1 cellular context compared by ENCODE assay signal in the genomic region with DNA sequence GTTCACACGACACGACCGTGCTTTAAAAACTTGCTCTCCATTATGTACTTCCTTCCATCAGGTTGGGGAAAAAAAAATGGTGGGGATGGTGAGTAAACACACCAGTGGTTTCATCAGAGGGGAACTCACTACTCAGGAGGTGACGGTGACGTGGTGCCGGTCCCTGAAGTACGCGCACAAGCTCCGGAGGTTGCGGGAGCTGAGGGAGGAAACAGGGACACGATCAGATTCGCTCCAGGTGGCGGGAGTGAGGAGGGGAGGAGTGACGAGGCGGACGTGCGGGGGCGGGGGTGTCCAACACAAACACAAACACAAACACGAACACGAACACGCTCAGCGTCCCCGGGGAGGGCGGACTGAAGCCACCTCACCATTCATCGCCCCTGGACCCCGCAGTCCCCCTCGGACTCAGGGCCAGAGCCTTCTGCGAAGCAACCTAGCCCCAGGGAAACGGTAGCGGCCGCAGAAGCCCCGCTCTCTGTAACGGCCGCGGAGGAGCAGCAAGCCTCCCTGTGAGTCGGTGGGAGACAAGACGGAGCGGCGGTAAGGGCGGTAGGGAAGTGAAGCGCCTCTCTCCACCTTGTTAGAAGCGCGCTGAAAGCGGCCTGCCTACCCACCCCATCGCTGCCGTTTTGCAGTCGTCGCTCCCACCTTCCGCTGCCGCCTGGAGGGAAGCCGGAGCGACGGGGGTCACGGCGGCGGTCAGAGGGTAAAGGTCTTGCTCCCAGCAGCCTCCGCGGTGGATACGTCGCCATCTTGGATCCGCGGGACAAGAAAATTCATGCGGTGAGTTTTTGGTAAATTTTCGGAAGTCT.
TF ChIP-seq lines count a peak whose summit lies in the region.

A gene with protein sequence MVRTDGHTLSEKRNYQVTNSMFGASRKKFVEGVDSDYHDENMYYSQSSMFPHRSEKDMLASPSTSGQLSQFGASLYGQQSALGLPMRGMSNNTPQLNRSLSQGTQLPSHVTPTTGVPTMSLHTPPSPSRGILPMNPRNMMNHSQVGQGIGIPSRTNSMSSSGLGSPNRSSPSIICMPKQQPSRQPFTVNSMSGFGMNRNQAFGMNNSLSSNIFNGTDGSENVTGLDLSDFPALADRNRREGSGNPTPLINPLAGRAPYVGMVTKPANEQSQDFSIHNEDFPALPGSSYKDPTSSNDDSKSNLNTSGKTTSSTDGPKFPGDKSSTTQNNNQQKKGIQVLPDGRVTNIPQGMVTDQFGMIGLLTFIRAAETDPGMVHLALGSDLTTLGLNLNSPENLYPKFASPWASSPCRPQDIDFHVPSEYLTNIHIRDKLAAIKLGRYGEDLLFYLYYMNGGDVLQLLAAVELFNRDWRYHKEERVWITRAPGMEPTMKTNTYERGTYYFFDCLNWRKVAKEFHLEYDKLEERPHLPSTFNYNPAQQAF (plus strand): TSS at position 739 of the 815 bp plus-strand sequence. CDS start 34,794 bp downstream, outside the sequence.

TF ChIP-seq in HepG2, 621 proteins besides CTCF, POLR2A, EP300 and RAD21 (continued from another document and continues in another):
- TF ChIP-seq, protein P1, sequence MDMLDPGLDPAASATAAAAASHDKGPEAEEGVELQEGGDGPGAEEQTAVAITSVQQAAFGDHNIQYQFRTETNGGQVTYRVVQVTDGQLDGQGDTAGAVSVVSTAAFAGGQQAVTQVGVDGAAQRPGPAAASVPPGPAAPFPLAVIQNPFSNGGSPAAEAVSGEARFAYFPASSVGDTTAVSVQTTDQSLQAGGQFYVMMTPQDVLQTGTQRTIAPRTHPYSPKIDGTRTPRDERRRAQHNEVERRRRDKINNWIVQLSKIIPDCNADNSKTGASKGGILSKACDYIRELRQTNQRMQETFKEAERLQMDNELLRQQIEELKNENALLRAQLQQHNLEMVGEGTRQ (IDR thresholded peaks at IDR 0.05; ENCODE audit: low read depth, low read length) = no peak
- TF ChIP-seq, protein P1 (CRISPR knock-in tag; IDR thresholded peaks at IDR 0.05; ENCODE audit: borderline replicate concordance) = peak; percentile 37; the same call in 1 of the 2 replicates
- TF ChIP-seq CAMTA2 (CRISPR knock-in tag; IDR thresholded peaks at IDR 0.05; ENCODE audit: borderline replicate concordance) (no peak), HMG20A (CRISPR knock-in tag; IDR thresholded peaks at IDR 0.05; ENCODE audit: borderline replicate concordance) (no peak), EZH2 (conservative IDR thresholded peaks at IDR 0.05; ENCODE audit: low read depth, low read length) (no peak), ARNTL (CRISPR knock-in tag; IDR thresholded peaks at IDR 0.05) (no peak; the same call in 1 of the 2 replicates), ZBTB3 (CRISPR knock-in tag; IDR thresholded peaks at IDR 0.05; ENCODE audit: borderline replicate concordance, low read depth) (no peak), SCMH1 (CRISPR knock-in tag; IDR thresholded peaks at IDR 0.05; ENCODE audit: borderline replicate concordance) (no peak), XBP1 (CRISPR knock-in tag; IDR thresholded peaks at IDR 0.05) (no peak), ZNF138 (CRISPR knock-in tag; IDR thresholded peaks at IDR 0.05; ENCODE audit: low read depth) (peak; percentile 90), MAFF (IDR thresholded peaks at IDR 0.05; ENCODE audit: low read depth, low read length) (no peak), ZFAT (CRISPR knock-in tag; conservative IDR thresholded peaks at IDR 0.05) (no peak), ZNF557 (CRISPR knock-in tag; IDR thresholded peaks at IDR 0.05) (no peak; the same call in 1 of the 2 replicates), ZNF256 (CRISPR knock-in tag; conservative IDR thresholded peaks at IDR 0.05) (no peak), ZNF564 (CRISPR knock-in tag; IDR thresholded peaks at IDR 0.05) (peak; percentile 82), ZFP36L1 (CRISPR knock-in tag; IDR thresholded peaks at IDR 0.05) (0 out of 2 replicates have a peak, but pooled peaks have one; percentile 10), ZEB1 (IDR thresholded peaks at IDR 0.05; ENCODE audit: insufficient replicate concordance, low read depth) (no peak), SRY (CRISPR knock-in tag; IDR thresholded peaks at IDR 0.05) (peak; percentile 72), ZNF451 (CRISPR knock-in tag; IDR thresholded peaks at IDR 0.05) (no peak)
- TF ChIP-seq, protein P2, sequence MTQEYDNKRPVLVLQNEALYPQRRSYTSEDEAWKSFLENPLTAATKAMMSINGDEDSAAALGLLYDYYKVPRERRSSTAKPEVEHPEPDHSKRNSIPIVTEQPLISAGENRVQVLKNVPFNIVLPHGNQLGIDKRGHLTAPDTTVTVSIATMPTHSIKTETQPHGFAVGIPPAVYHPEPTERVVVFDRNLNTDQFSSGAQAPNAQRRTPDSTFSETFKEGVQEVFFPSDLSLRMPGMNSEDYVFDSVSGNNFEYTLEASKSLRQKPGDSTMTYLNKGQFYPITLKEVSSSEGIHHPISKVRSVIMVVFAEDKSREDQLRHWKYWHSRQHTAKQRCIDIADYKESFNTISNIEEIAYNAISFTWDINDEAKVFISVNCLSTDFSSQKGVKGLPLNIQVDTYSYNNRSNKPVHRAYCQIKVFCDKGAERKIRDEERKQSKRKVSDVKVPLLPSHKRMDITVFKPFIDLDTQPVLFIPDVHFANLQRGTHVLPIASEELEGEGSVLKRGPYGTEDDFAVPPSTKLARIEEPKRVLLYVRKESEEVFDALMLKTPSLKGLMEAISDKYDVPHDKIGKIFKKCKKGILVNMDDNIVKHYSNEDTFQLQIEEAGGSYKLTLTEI (CRISPR knock-in tag; conservative IDR thresholded peaks at IDR 0.05) = no peak
- TF ChIP-seq, protein P3, sequence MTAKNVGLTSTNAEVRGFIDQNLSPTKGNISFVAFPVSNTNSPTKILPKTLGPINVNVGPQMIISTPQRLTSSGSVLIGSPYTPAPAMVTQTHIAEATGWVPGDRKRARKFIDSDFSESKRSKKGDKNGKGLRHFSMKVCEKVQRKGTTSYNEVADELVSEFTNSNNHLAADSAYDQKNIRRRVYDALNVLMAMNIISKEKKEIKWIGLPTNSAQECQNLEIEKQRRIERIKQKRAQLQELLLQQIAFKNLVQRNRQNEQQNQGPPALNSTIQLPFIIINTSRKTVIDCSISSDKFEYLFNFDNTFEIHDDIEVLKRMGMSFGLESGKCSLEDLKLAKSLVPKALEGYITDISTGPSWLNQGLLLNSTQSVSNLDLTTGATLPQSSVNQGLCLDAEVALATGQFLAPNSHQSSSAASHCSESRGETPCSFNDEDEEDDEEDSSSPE (CRISPR knock-in tag; IDR thresholded peaks at IDR 0.05) = peak; percentile 37; the same call in 1 of the 2 replicates
- TF ChIP-seq, protein P4, sequence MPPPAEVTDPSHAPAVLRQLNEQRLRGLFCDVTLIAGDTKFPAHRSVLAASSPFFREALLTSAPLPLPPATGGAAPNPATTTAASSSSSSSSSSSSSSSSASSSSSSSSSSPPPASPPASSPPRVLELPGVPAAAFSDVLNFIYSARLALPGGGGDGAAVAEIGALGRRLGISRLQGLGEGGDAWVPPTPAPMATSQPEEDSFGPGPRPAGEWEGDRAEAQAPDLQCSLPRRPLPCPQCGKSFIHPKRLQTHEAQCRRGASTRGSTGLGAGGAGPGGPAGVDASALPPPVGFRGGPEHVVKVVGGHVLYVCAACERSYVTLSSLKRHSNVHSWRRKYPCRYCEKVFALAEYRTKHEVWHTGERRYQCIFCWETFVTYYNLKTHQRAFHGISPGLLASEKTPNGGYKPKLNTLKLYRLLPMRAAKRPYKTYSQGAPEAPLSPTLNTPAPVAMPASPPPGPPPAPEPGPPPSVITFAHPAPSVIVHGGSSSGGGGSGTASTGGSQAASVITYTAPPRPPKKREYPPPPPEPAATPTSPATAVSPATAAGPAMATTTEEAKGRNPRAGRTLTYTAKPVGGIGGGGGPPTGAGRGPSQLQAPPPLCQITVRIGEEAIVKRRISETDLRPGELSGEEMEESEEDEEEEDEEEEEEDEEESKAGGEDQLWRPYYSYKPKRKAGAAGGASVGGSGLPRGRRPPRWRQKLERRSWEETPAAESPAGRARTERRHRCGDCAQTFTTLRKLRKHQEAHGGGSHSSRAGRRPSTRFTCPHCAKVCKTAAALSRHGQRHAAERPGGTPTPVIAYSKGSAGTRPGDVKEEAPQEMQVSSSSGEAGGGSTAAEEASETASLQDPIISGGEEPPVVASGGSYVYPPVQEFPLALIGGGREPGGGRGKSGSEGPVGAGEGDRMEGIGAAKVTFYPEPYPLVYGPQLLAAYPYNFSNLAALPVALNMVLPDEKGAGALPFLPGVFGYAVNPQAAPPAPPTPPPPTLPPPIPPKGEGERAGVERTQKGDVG (CRISPR knock-in tag; IDR thresholded peaks at IDR 0.05; ENCODE audit: borderline replicate concordance) = peak; percentile 94
- TF ChIP-seq, protein P5, sequence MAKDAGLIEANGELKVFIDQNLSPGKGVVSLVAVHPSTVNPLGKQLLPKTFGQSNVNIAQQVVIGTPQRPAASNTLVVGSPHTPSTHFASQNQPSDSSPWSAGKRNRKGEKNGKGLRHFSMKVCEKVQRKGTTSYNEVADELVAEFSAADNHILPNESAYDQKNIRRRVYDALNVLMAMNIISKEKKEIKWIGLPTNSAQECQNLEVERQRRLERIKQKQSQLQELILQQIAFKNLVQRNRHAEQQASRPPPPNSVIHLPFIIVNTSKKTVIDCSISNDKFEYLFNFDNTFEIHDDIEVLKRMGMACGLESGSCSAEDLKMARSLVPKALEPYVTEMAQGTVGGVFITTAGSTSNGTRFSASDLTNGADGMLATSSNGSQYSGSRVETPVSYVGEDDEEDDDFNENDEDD (CRISPR knock-in tag; IDR thresholded peaks at IDR 0.05; ENCODE audit: borderline replicate concordance) = peak; percentile 36; the same call in 1 of the 2 replicates
- TF ChIP-seq, protein P6, sequence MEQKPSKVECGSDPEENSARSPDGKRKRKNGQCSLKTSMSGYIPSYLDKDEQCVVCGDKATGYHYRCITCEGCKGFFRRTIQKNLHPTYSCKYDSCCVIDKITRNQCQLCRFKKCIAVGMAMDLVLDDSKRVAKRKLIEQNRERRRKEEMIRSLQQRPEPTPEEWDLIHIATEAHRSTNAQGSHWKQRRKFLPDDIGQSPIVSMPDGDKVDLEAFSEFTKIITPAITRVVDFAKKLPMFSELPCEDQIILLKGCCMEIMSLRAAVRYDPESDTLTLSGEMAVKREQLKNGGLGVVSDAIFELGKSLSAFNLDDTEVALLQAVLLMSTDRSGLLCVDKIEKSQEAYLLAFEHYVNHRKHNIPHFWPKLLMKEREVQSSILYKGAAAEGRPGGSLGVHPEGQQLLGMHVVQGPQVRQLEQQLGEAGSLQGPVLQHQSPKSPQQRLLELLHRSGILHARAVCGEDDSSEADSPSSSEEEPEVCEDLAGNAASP (CRISPR knock-in tag; IDR thresholded peaks at IDR 0.05; ENCODE audit: borderline replicate concordance) = no peak
- TF ChIP-seq, protein P7, sequence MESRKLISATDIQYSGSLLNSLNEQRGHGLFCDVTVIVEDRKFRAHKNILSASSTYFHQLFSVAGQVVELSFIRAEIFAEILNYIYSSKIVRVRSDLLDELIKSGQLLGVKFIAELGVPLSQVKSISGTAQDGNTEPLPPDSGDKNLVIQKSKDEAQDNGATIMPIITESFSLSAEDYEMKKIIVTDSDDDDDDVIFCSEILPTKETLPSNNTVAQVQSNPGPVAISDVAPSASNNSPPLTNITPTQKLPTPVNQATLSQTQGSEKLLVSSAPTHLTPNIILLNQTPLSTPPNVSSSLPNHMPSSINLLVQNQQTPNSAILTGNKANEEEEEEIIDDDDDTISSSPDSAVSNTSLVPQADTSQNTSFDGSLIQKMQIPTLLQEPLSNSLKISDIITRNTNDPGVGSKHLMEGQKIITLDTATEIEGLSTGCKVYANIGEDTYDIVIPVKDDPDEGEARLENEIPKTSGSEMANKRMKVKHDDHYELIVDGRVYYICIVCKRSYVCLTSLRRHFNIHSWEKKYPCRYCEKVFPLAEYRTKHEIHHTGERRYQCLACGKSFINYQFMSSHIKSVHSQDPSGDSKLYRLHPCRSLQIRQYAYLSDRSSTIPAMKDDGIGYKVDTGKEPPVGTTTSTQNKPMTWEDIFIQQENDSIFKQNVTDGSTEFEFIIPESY (CRISPR knock-in tag; IDR thresholded peaks at IDR 0.05) = no peak
- TF ChIP-seq, protein P8, sequence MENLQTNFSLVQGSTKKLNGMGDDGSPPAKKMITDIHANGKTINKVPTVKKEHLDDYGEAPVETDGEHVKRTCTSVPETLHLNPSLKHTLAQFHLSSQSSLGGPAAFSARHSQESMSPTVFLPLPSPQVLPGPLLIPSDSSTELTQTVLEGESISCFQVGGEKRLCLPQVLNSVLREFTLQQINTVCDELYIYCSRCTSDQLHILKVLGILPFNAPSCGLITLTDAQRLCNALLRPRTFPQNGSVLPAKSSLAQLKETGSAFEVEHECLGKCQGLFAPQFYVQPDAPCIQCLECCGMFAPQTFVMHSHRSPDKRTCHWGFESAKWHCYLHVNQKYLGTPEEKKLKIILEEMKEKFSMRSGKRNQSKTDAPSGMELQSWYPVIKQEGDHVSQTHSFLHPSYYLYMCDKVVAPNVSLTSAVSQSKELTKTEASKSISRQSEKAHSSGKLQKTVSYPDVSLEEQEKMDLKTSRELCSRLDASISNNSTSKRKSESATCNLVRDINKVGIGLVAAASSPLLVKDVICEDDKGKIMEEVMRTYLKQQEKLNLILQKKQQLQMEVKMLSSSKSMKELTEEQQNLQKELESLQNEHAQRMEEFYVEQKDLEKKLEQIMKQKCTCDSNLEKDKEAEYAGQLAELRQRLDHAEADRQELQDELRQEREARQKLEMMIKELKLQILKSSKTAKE (CRISPR knock-in tag; IDR thresholded peaks at IDR 0.05; ENCODE audit: borderline replicate concordance) = peak; percentile 68; the same call in 1 of the 2 replicates
- TF ChIP-seq, protein P9, sequence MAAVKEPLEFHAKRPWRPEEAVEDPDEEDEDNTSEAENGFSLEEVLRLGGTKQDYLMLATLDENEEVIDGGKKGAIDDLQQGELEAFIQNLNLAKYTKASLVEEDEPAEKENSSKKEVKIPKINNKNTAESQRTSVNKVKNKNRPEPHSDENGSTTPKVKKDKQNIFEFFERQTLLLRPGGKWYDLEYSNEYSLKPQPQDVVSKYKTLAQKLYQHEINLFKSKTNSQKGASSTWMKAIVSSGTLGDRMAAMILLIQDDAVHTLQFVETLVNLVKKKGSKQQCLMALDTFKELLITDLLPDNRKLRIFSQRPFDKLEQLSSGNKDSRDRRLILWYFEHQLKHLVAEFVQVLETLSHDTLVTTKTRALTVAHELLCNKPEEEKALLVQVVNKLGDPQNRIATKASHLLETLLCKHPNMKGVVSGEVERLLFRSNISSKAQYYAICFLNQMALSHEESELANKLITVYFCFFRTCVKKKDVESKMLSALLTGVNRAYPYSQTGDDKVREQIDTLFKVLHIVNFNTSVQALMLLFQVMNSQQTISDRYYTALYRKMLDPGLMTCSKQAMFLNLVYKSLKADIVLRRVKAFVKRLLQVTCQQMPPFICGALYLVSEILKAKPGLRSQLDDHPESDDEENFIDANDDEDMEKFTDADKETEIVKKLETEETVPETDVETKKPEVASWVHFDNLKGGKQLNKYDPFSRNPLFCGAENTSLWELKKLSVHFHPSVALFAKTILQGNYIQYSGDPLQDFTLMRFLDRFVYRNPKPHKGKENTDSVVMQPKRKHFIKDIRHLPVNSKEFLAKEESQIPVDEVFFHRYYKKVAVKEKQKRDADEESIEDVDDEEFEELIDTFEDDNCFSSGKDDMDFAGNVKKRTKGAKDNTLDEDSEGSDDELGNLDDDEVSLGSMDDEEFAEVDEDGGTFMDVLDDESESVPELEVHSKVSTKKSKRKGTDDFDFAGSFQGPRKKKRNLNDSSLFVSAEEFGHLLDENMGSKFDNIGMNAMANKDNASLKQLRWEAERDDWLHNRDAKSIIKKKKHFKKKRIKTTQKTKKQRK (IDR thresholded peaks at IDR 0.05; ENCODE audit: low read length) = no peak
